8 cellular contexts compared by ENCODE assay signal in genomic region chr14:50116221-50116956, GRCh38. TPM values are rescaled to one million over a fixed set of nuclear protein-coding genes. Genes with fewer than 3 reads are reported as not detected.
DNase-seq lines count a peak whose midpoint lies in the region; ATAC-seq and TF ChIP-seq lines count a peak whose summit lies in the region.

Gene VCPKMT (minus strand): TSS chr14:50116572. CDS start chr14:50116552, 20 bp downstream.

- ATAC-seq in GM21717 (IDR thresholded peaks at IDR 0.05; ENCODE audit: unreplicated experiment) (peak; percentile 90), PC-3 (peak; percentile 99)

- no peaks in the 10 kb centered on the region for H3F3A ChIP-seq in PC-3 (ENCODE audit: low read length, unreplicated experiment)

- CTCF ChIA-PET in PC-3 (lab: Charles Lee) = no interaction called here

- H3K27ac ChIP-seq in PC-3 (ENCODE audit: low read length) = peak within 1 kb of the TSS; percentile 67

- peaks cover 42% of the 10 kb centered on the region for H3K79me2 ChIP-seq in PC-3 (ENCODE audit: low read length)

- peak; percentile 95 for DNase-seq in DMS53 (lab: John Stamatoyannopoulos, UW)
- DNase-seq in Jurkat, Clone E6-1 (ENCODE audit: low read depth, low spot score) = peak; percentile 86
- peak; percentile 96 for DNase-seq in PC-3
- DNase-seq in activated T-cell treated with anti-CD3 and anti-CD28 coated beads for 48 hours (ENCODE audit: low read depth) = peak; percentile 97
- peak; percentile 95 to 98 for DNase-seq in erythroblast (lab: John Stamatoyannopoulos, UW)
- DNase-seq in mucosa of gallbladder (ENCODE audit: low spot score) = peak; percentile 94
- DNase-seq in stimulated activated CD8-positive, alpha-beta memory T cell treated with anti-CD3 and anti-CD28 coated beads, Interleukin-4, amount 100 ng/mL, for 24 hours (ENCODE audit: low read depth) = peak; percentile 96

- POLR2A ChIA-PET in PC-3 (lab: Charles Lee; ENCODE audit: unreplicated experiment) = interaction anchor here (0.6 kb wide), 3 partner anchors 253 to 263 kb away, joined by 3 to 5 read pairs (median 3); no protein-coding TSS in a partner anchor

- peak within 1 kb of the TSS; percentile 89 for H3K4me2 ChIP-seq in PC-3 (ENCODE audit: low read length)

- H2AFZ ChIP-seq in PC-3 (ENCODE audit: low read length) = peak within 1 kb of the TSS; percentile 86

- H3K9me2 ChIP-seq in PC-3 (replicated peaks; ENCODE audit: low read length) = no peaks in the 10 kb centered on the region

- peak; percentile 95 for TF ChIP-seq POLR2A in erythroblast (IDR thresholded peaks at IDR 0.05; ENCODE audit: low read length)

- H3K9me3 ChIP-seq in PC-3 (ENCODE audit: low read length) = no peaks in the 10 kb centered on the region

- peak within 1 kb of the TSS; percentile 87 for H3K9ac ChIP-seq in PC-3 (ENCODE audit: low read length)

- H3K4me1 ChIP-seq in PC-3 (ENCODE audit: insufficient read depth, low read length) = peaks cover 23% of the 10 kb centered on the region

- TF ChIP-seq CTCF in PC-3 (conservative IDR thresholded peaks at IDR 0.05; ENCODE audit: low read depth, low read length) = no peak

- no TSS peak for BruUV-seq in PC-3 (replicated peaks; lab: Mats Ljungman, UMichigan)

- peaks cover 9% of the 10 kb centered on the region for H4K20me1 ChIP-seq in PC-3 (ENCODE audit: low read length)

- intact Hi-C loops in PC-3 (cut with micrococcal nuclease) = loop anchor here (1.0 to 2.0 kb wide), 3 partner anchors 117 to 416 kb away; partner anchors contain the start of gene MAP4K5

- peaks cover 32% of the 10 kb centered on the region for H3K36me3 ChIP-seq in PC-3 (ENCODE audit: low read depth, low read length)

- H3K27me3 ChIP-seq in PC-3 (ENCODE audit: low read length) = no peaks in the 10 kb centered on the region

- peak within 1 kb of the TSS; percentile 91 for H3K4me3 ChIP-seq in Jurkat, Clone E6-1 (ENCODE audit: low read length)
- peak within 1 kb of the TSS; percentile 91 for H3K4me3 ChIP-seq in PC-3 (ENCODE audit: low read length)

RNA-seq across cellular contexts. Expression of gene VCPKMT, which starts in this region (rescaled TPM):
- polyA plus RNA-seq in Jurkat, Clone E6-1 (2012; ENCODE audit: insufficient read depth, insufficient read length) = 14.6 TPM
- total RNA-seq in PC-3 (2014; rRNA removed) = 8.2 and 8.8 TPM in 2 replicates
- total RNA-seq in mucosa of gallbladder = 6.3 TPM

Comparison
In these comparisons a context has a peak if more than half of its experiments do, and no peak if none do; other contexts are left out.
1. Peak in every context shown above with its lines: DNase-seq, ATAC-seq, H3K4me3 ChIP-seq and H3K27ac ChIP-seq.